ENCODE assay signal across 18 cellular contexts in the genomic region with DNA sequence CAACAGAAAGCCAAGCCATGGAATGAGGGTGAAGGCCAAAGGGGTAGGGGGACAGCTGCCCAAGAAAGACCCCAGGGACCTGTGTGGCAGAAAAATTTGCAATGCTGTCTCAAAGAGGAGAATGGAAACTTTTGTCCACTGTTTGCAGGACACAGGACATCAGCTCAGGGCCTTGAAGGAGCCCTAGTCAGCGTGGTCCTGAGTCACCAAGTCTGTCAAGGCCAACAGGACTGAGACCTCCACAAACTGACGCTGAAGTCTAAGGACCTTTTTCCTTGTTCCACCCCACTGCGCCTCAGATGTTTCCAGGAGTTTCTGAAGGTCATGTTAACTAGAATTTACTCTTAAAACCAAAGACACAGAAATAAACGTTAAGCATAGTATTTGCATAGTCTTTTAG. TPM values are rescaled to one million over a fixed set of nuclear protein-coding genes. Genes with fewer than 3 reads are reported as not detected.
A peak's percentile ranks its signal among the peaks of the same experiment; 100 is the strongest.
DNase-seq lines count a peak whose midpoint lies in the region; ATAC-seq and TF ChIP-seq lines count a peak whose summit lies in the region.
"Had no signal": no experiment of that assay in that cellular context is flagged by ENCODE, and none has a peak within 500 bp of the region (broad histone marks: within the 10 kb centered on the region; RNA-seq: fewer than 3 reads in every experiment).

No MANE protein-coding gene starts in this region.

- H3K9me3 ChIP-seq in HEK293 (ENCODE audit: control insufficient read depth, insufficient read depth, low read depth, low read length) = no peaks in the 10 kb centered on the region
- no peaks in the 10 kb centered on the region for H3K9me3 ChIP-seq in T-helper 17 cell (ENCODE audit: control insufficient read depth, low read length, poor library complexity, severe bottlenecking)
- H3K9me3 ChIP-seq: Caco-2 had no signal

- no peak overlapping the region for H3K4me3 ChIP-seq in HEK293 (ENCODE audit: low read depth, low read length)
- H3K4me3 ChIP-seq: GM12878, GM23248 had no signal

- ATAC-seq in T-helper 17 cell = no peak
- ATAC-seq in activated CD4-positive, alpha-beta T cell treated with anti-CD3 and anti-CD28 coated beads for 36 hours = no peak

- DNase-seq in T-helper 17 cell = no peak
- peak; percentile 6 for DNase-seq in chondrocyte (ENCODE audit: low spot score)
- no peak for DNase-seq in DMS53 treated with DMSO at 0.1 percent for 48 hours (lab: John Stamatoyannopoulos, UW; ENCODE audit: unreplicated experiment)
- DNase-seq in foreskin melanocyte = no peak
- no peak for DNase-seq in activated CD4-positive, alpha-beta T cell treated with anti-CD3 and anti-CD28 coated beads for 36 hours
- DNase-seq: Caco-2; CD8-positive, alpha-beta T cell; DMS153; EL; GDM1; GM23248; H7; HCEC 1CT had no signal

- H3K36me3 Mint-ChIP-seq in T-helper 17 cell (ENCODE audit: low read depth) (peaks cover 9% of the 10 kb centered on the region), chondrocyte (ENCODE audit: low read depth) (peaks cover 17% of the 10 kb centered on the region)
- H3K36me3 Mint-ChIP-seq in activated CD4-positive, alpha-beta T cell treated with anti-CD3 and anti-CD28 coated beads for 36 hours (ENCODE audit: low read depth) = peaks cover 11% of the 10 kb centered on the region

- H3K4me1 ChIP-seq in HEK293 (ENCODE audit: control insufficient read depth, insufficient read depth, low read length) = no peaks in the 10 kb centered on the region; the same call in 1 of the 2 replicates
- H3K4me1 ChIP-seq: Caco-2 had no signal

- no peak overlapping the region for H3K4me3 Mint-ChIP-seq in T-helper 17 cell
- H3K4me3 Mint-ChIP-seq in chondrocyte (ENCODE audit: unreplicated experiment) = no peak overlapping the region
- no peak overlapping the region for H3K4me3 Mint-ChIP-seq in activated CD4-positive, alpha-beta T cell treated with anti-CD3 and anti-CD28 coated beads for 36 hours
- H3K4me3 Mint-ChIP-seq: CD8-positive, alpha-beta T cell had no signal

- H3K27ac Mint-ChIP-seq in T-helper 17 cell = peak overlapping the region; percentile 83
- no peak overlapping the region for H3K27ac Mint-ChIP-seq in chondrocyte (ENCODE audit: unreplicated experiment)
- H3K27ac Mint-ChIP-seq in activated CD4-positive, alpha-beta T cell treated with anti-CD3 and anti-CD28 coated beads for 36 hours = no peak overlapping the region

- no peak for TF ChIP-seq CTCF in HEK293 (tag by site-specific recombination; IDR thresholded peaks at IDR 0.05)
- no peak for TF ChIP-seq CTCF in chondrocyte (IDR thresholded peaks at IDR 0.05)

- no peaks in the 10 kb centered on the region for H3K27me3 Mint-ChIP-seq in T-helper 17 cell
- H3K27me3 Mint-ChIP-seq in chondrocyte (ENCODE audit: low read depth) = no peaks in the 10 kb centered on the region
- H3K27me3 Mint-ChIP-seq in activated CD4-positive, alpha-beta T cell treated with anti-CD3 and anti-CD28 coated beads for 36 hours = no peaks in the 10 kb centered on the region

- peak overlapping the region; percentile 24; the same call in 1 of the 2 replicates for H3K27ac ChIP-seq in HEK293 (ENCODE audit: extremely low read depth, low read depth, low read length)
- H3K27ac ChIP-seq: GM23248 had no signal

- H3K9me3 Mint-ChIP-seq in chondrocyte (ENCODE audit: low read depth) = no peaks in the 10 kb centered on the region
- no peaks in the 10 kb centered on the region for H3K9me3 Mint-ChIP-seq in activated CD4-positive, alpha-beta T cell treated with anti-CD3 and anti-CD28 coated beads for 36 hours (ENCODE audit: low read depth)
- H3K9me3 Mint-ChIP-seq: CD8-positive, alpha-beta T cell had no signal

- H3K4me1 Mint-ChIP-seq in T-helper 17 cell = peaks cover 17% of the 10 kb centered on the region
- H3K4me1 Mint-ChIP-seq in chondrocyte (ENCODE audit: low read depth) = peaks cover 2% of the 10 kb centered on the region
- H3K4me1 Mint-ChIP-seq in activated CD4-positive, alpha-beta T cell treated with anti-CD3 and anti-CD28 coated beads for 36 hours = peaks cover 21% of the 10 kb centered on the region

- peaks cover 4 to 15% of the 10 kb centered on the region in 2 experiments; a peak in 2 of 3 replicates for H3K36me3 ChIP-seq in HEK293 (ENCODE audit: control insufficient read depth in 2 of 2, insufficient read depth in 1 of 2, low read length in 2 of 2)

- CTCF ChIA-PET in HEK293 (lab: Yijun Ruan, JAX) = interaction anchor here (0.7 to 3.1 kb wide), 5 partner anchors 11 to 63 kb away, joined by 3 to 10 read pairs (median 4); no protein-coding TSS in a partner anchor
- CTCF ChIA-PET in activated CD4-positive, alpha-beta T cell treated with anti-CD3 and anti-CD28 coated beads for 36 hours (lab: Charles Lee) = interaction anchor here (0.8 to 1.3 kb wide), 4 partner anchors 11 to 68 kb away, joined by 3 read pairs; no protein-coding TSS in a partner anchor

- intact Hi-C loops in activated CD4-positive, alpha-beta T cell treated with anti-CD3 and anti-CD28 coated beads for 36 hours (cut with DNase I, micrococcal nuclease) = no loop called here

- POLR2A ChIA-PET in HEK293 (lab: Yijun Ruan, JAX) = no interaction called here
- POLR2A ChIA-PET in activated CD4-positive, alpha-beta T cell treated with anti-CD3 and anti-CD28 coated beads for 36 hours (lab: Charles Lee) = no interaction called here

TF ChIP-seq in HEK293, 187 proteins besides CTCF, POLR2A, EP300 and RAD21 (continues in another document):
- no peak for TF ChIP-seq ZNF2 (tag by site-specific recombination; IDR thresholded peaks at IDR 0.05)
- TF ChIP-seq ZNF792 (tag by site-specific recombination; IDR thresholded peaks at IDR 0.05) = no peak
- TF ChIP-seq ZXDB (tag by site-specific recombination; IDR thresholded peaks at IDR 0.05) = no peak
- TF ChIP-seq ZNF76 (tag by site-specific recombination; IDR thresholded peaks at IDR 0.05; ENCODE audit: borderline replicate concordance, low read depth) = no peak
- TF ChIP-seq ZNF623 (tag by site-specific recombination; IDR thresholded peaks at IDR 0.05) = no peak
- TF ChIP-seq ZNF561 (tag by site-specific recombination; IDR thresholded peaks at IDR 0.05; ENCODE audit: borderline replicate concordance) = no peak
- TF ChIP-seq ZNF521 (tag by site-specific recombination; IDR thresholded peaks at IDR 0.05) = no peak
- TF ChIP-seq, protein P1, sequence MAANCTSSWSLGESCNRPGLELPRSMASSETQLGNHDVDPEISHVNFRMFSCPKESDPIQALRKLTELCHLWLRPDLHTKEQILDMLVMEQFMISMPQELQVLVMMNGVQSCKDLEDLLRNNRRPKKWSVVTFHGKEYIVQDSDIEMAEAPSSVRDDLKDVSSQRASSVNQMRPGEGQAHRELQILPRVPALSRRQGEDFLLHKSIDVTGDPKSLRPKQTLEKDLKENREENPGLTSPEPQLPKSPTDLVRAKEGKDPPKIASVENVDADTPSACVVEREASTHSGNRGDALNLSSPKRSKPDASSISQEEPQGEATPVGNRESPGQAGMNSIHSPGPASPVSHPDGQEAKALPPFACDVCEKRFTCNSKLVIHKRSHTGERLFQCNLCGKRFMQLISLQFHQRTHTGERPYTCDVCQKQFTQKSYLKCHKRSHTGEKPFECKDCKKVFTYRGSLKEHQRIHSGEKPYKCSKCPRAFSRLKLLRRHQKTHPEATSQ (tag by site-specific recombination; IDR thresholded peaks at IDR 0.05) = no peak
- TF ChIP-seq, protein P2, sequence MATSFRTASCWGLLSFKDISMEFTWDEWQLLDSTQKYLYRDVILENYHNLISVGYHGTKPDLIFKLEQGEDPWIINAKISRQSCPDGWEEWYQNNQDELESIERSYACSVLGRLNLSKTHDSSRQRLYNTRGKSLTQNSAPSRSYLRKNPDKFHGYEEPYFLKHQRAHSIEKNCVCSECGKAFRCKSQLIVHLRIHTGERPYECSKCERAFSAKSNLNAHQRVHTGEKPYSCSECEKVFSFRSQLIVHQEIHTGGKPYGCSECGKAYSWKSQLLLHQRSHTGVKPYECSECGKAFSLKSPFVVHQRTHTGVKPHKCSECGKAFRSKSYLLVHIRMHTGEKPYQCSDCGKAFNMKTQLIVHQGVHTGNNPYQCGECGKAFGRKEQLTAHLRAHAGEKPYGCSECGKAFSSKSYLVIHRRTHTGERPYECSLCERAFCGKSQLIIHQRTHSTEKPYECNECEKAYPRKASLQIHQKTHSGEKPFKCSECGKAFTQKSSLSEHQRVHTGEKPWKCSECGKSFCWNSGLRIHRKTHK (tag by site-specific recombination; IDR thresholded peaks at IDR 0.05) = no peak
- no peak for TF ChIP-seq HOXA7 (CRISPR knock-in tag; IDR thresholded peaks at IDR 0.05; ENCODE audit: borderline replicate concordance)
- no peak for TF ChIP-seq ZNF157 (tag by site-specific recombination; IDR thresholded peaks at IDR 0.05)
- no peak for TF ChIP-seq ZNF211 (tag by site-specific recombination; IDR thresholded peaks at IDR 0.05; ENCODE audit: low read depth)
- TF ChIP-seq ZNF24 (tag by site-specific recombination; IDR thresholded peaks at IDR 0.05) = no peak
- TF ChIP-seq TCF7L2 (IDR thresholded peaks at IDR 0.05; ENCODE audit: borderline replicate concordance, low read depth, low read length) = no peak

RNA-seq across cellular contexts. Expression of a gene that starts 31.8 kb away (rescaled TPM):
- total RNA-seq in T-helper 17 cell (not detected), chondrocyte (not detected in 3 replicates)
- not detected for total RNA-seq in activated CD4-positive, alpha-beta T cell treated with anti-CD3 and anti-CD28 coated beads for 36 hours
- total RNA-seq: A172, A673, Caco-2, GM12878, GM23248, H1, H7 had no signal

RNA-seq across cellular contexts. Expression of a gene that starts 43.3 kb away (rescaled TPM):
- total RNA-seq in T-helper 17 cell (10 to 100 TPM; 21.0 to 34.2 TPM), chondrocyte (9.8 to 12.3 TPM (median 10.8 TPM) in 3 replicates)
- 10 to 100 TPM; 22.6 TPM for total RNA-seq in activated CD4-positive, alpha-beta T cell treated with anti-CD3 and anti-CD28 coated beads for 36 hours

RNA-seq across cellular contexts. Expression of a gene that starts 43.3 kb away (rescaled TPM):
- total RNA-seq in T-helper 17 cell = 1 to 10 TPM; 7.0 to 8.2 TPM
- total RNA-seq in chondrocyte = 4.5 to 6.3 TPM (median 5.8 TPM) in 3 replicates
- total RNA-seq in activated CD4-positive, alpha-beta T cell treated with anti-CD3 and anti-CD28 coated beads for 36 hours = 1 to 10 TPM; 4.9 to 5.5 TPM

RNA-seq across cellular contexts. Expression of a gene that starts 44.9 kb away (rescaled TPM):
- total RNA-seq in T-helper 17 cell (under 1 TPM in 1 of 2 donors, not detected in 1; 0.62 TPM), chondrocyte (not detected in 3 replicates)
- total RNA-seq in activated CD4-positive, alpha-beta T cell treated with anti-CD3 and anti-CD28 coated beads for 36 hours = under 1 TPM in 1 of 2 experiments, not detected in 1; 0.40 TPM
- total RNA-seq: A172, A673, GM12878, GM23248, H1 had no signal

RNA-seq across cellular contexts. Expression of a gene that starts 57.0 kb away (rescaled TPM):
- 10 to 100 TPM; 15.7 to 19.1 TPM for total RNA-seq in T-helper 17 cell
- total RNA-seq in chondrocyte = 6.4 to 9.3 TPM (median 8.1 TPM) in 3 replicates
- total RNA-seq in activated CD4-positive, alpha-beta T cell treated with anti-CD3 and anti-CD28 coated beads for 36 hours = under 1 TPM; 0.87 to 0.88 TPM
